In genomic region chr18:22838221-22838620, GRCh38 we compare ENCODE assay signal across 17 cellular contexts.
DNase-seq lines count a peak whose midpoint lies in the region; ATAC-seq, FAIRE-seq and TF ChIP-seq lines count a peak whose summit lies in the region.
"Had no signal": no experiment of that assay in that cellular context is flagged by ENCODE, and none has a peak within 500 bp of the region (broad histone marks: within the 10 kb centered on the region; RNA-seq: fewer than 3 reads in every experiment).

No MANE protein-coding gene starts in this region.

- H2AFZ ChIP-seq in Loucy (ENCODE audit: low read length) (0 out of 2 replicates have a peak overlapping the region, but pooled peaks have one; percentile 42), osteoblast (ENCODE audit: low read length) (no peak overlapping the region)

- ATAC-seq in HG03175 (IDR thresholded peaks at IDR 0.05; ENCODE audit: unreplicated experiment), result no peak
- ATAC-seq: A549 had no signal

- no peak overlapping the region for H3K27ac ChIP-seq in osteoblast (ENCODE audit: low read depth, low read length)
- H3K27ac ChIP-seq: A549 had no signal

- H3F3A ChIP-seq in Loucy (ENCODE audit: low read depth), result no peaks in the 10 kb centered on the region

- peak; percentile 55 for FAIRE-seq in GM19239 (lab: Jason Lieb, UNC)
- FAIRE-seq: A549 had no signal

- H3K4me1 ChIP-seq in Loucy (ENCODE audit: insufficient read depth, low read length, poor library complexity, severe bottlenecking), result peaks cover 7% of the 10 kb centered on the region
- peaks cover 3% of the 10 kb centered on the region for H3K4me1 ChIP-seq in adipocyte (ENCODE audit: control insufficient read depth, insufficient read depth, low read length)
- H3K4me1 ChIP-seq in osteoblast (ENCODE audit: insufficient read depth, low read length), result peaks cover 21% of the 10 kb centered on the region
- H3K4me1 ChIP-seq: A549 had no signal

- TF ChIP-seq CTCF in Loucy (conservative IDR thresholded peaks at IDR 0.05; ENCODE audit: low read length) (no peak), osteoblast (IDR thresholded peaks at IDR 0.05; ENCODE audit: extremely low read depth, low read depth, low read length) (no peak)

- no peak overlapping the region for H3K4me3 ChIP-seq in Loucy (ENCODE audit: low read length, poor library complexity, severe bottlenecking)
- no peak overlapping the region for H3K4me3 ChIP-seq in adipocyte (ENCODE audit: low read length)
- H3K4me3 ChIP-seq in osteoblast (ENCODE audit: insufficient read depth, low read length), result no peak overlapping the region
- H3K4me3 ChIP-seq: A549 had no signal

- H3K9me3 ChIP-seq in Loucy (ENCODE audit: insufficient read depth, low read depth, low read length) (no peaks in the 10 kb centered on the region), adipocyte (ENCODE audit: control insufficient read depth, low read length) (no peaks in the 10 kb centered on the region), osteoblast (ENCODE audit: low read depth, low read length) (no peaks in the 10 kb centered on the region)
- H3K9me3 ChIP-seq: A549 had no signal

- H3K36me3 ChIP-seq in Loucy (ENCODE audit: insufficient read depth, low read length) (no peaks in the 10 kb centered on the region), adipocyte (ENCODE audit: control insufficient read depth, insufficient read depth, low read length, severe bottlenecking) (no peaks in the 10 kb centered on the region), osteoblast (ENCODE audit: insufficient read depth, low read length) (no peaks in the 10 kb centered on the region)

- H3K9ac ChIP-seq in Loucy (ENCODE audit: low read depth, low read length, poor library complexity, severe bottlenecking) (no peak overlapping the region), adipocyte (ENCODE audit: low read length) (no peak overlapping the region)

- DNase-seq in GM19239 (ENCODE audit: insufficient read length, low spot score) (no peak), adipocyte (ENCODE audit: low read depth) (peak; percentile 17), osteoblast (ENCODE audit: insufficient read length, low spot score, missing footprints) (no peak), DMS79 treated with DMSO at 0.1 percent for 48 hours (lab: John Stamatoyannopoulos, UW) (no peak), AG08396 (ENCODE audit: low spot score) (no peak), activated gamma-delta T cell (lab: John Stamatoyannopoulos, UW) (no peak)
- DNase-seq: C1 segment of cervical spinal cord; Calu3; CD4-positive, alpha-beta T cell; DMS79; GDM1; HCEC 1CT; HFFc6; KG1 had no signal

- H4K20me1 ChIP-seq in Loucy (ENCODE audit: insufficient read depth, low read length, poor library complexity, severe bottlenecking) (no peaks in the 10 kb centered on the region), osteoblast (ENCODE audit: insufficient read depth, low read length) (no peaks in the 10 kb centered on the region)

- H3K4me2 ChIP-seq in Loucy (ENCODE audit: low read depth, low read length, poor library complexity, severe bottlenecking), result no peak overlapping the region
- H3K4me2 ChIP-seq in osteoblast (ENCODE audit: insufficient read depth, low read length), result peak overlapping the region; percentile 45
- H3K4me2 ChIP-seq: A549 had no signal

- H3K27me3 ChIP-seq in Loucy (ENCODE audit: insufficient read depth, low read length, poor library complexity, severe bottlenecking) (no peaks in the 10 kb centered on the region), adipocyte (replicated peaks; ENCODE audit: control insufficient read depth, insufficient read depth, low read length) (no peaks in the 10 kb centered on the region), osteoblast (ENCODE audit: insufficient read depth, low read length) (no peaks in the 10 kb centered on the region)

- H3K79me2 ChIP-seq in Loucy (ENCODE audit: insufficient read depth, low read length) (no peaks in the 10 kb centered on the region), osteoblast (ENCODE audit: insufficient read depth, low read length) (no peaks in the 10 kb centered on the region)

- H3K9me2 ChIP-seq in Loucy (replicated peaks; ENCODE audit: low read depth, low read length), result no peaks in the 10 kb centered on the region
